In genomic region chr5:151146003-151146524, GRCh38 we compare ENCODE assay signal across 15 cellular contexts. TPM values are rescaled to one million over a fixed set of nuclear protein-coding genes. Genes with fewer than 3 reads are reported as not detected.
DNase-seq lines count a peak whose midpoint lies in the region; ATAC-seq and TF ChIP-seq lines count a peak whose summit lies in the region.
"Had no signal": no experiment of that assay in that cellular context is flagged by ENCODE, and none has a peak within 500 bp of the region (broad histone marks: within the 10 kb centered on the region; RNA-seq: fewer than 3 reads in every experiment).

No MANE protein-coding gene starts in this region.

- peak overlapping the region; percentile 94 for H3K27ac ChIP-seq in cardiac muscle cell
- H3K27ac ChIP-seq in liver (ENCODE audit: low read depth in 1 of 2, low read length in 2 of 2) = no peak overlapping the region
- no peak overlapping the region for H3K27ac ChIP-seq in neural progenitor cell
- H3K27ac ChIP-seq: gastroesophageal sphincter, RWPE1 had no signal

- no peaks in the 10 kb centered on the region for H3K27me3 Mint-ChIP-seq in activated T-helper 1 cell treated with anti-CD3 and anti-CD28 coated beads, Interleukin-12 subunit alpha, Interleukin-12 subunit beta, Interleukin-2, Interleukin-4 antibody, amounts not matched to agents 30 ng/mL and 10 ng/mL and 1 ng/mL, durations not matched to agents 14 hours and 24 hours and 36 hours (ENCODE audit: insufficient read depth)
- H3K27me3 Mint-ChIP-seq in neural progenitor cell (ENCODE audit: insufficient read depth, low read depth) = peaks cover 4% of the 10 kb centered on the region

- POLR2A ChIA-PET in GM10248 (lab: Yijun Ruan, JAX) = interaction anchor here (1.0 kb wide), 1 partner anchor 21 kb away, joined by 4 read pairs; no protein-coding TSS in a partner anchor

- no peak for TF ChIP-seq RAD21 in liver (IDR thresholded peaks at IDR 0.05)

- H3K4me1 ChIP-seq in cardiac muscle cell (ENCODE audit: low read depth) = peaks cover 60% of the 10 kb centered on the region
- peaks cover 8 to 18% (median 13%) of the 10 kb centered on the region in 4 donors for H3K4me1 ChIP-seq in liver (ENCODE audit: control insufficient read depth in 4 of 4, insufficient read depth in 4 of 4, low read length in 3 of 4)
- peaks cover 23% of the 10 kb centered on the region for H3K4me1 ChIP-seq in neural progenitor cell

- H3K4me2 ChIP-seq in neural progenitor cell = no peak overlapping the region

- TF ChIP-seq CTCF in cardiac muscle cell (IDR thresholded peaks at IDR 0.05; ENCODE audit: low read depth, low read length) = no peak
- TF ChIP-seq CTCF in liver (IDR thresholded peaks at IDR 0.05; ENCODE audit: low read depth, low read length, missing input control) = no peak
- no peak for TF ChIP-seq CTCF in GM10248 (IDR thresholded peaks at IDR 0.05; ENCODE audit: control extremely low read depth, extremely low read depth, low read depth, missing control alignments)
- TF ChIP-seq CTCF in GM10266 (IDR thresholded peaks at IDR 0.05; ENCODE audit: control insufficient read depth, insufficient read depth, low read depth, missing control alignments) = no peak
- no peak for TF ChIP-seq CTCF in neural progenitor cell (IDR thresholded peaks at IDR 0.05)

- H3F3A ChIP-seq in neural progenitor cell (ENCODE audit: low read depth) = no peaks in the 10 kb centered on the region

- H3K79me2 ChIP-seq in neural progenitor cell (ENCODE audit: low read depth) = no peaks in the 10 kb centered on the region

- peaks cover 26% of the 10 kb centered on the region for H3K36me3 ChIP-seq in cardiac muscle cell
- H3K36me3 ChIP-seq in liver (ENCODE audit: control insufficient read depth in 4 of 4, insufficient read depth in 3 of 4, low read depth in 1 of 4, low read length in 3 of 4) = peaks cover 6 to 24% (median 10%) of the 10 kb centered on the region in 4 donors
- H3K36me3 ChIP-seq in neural progenitor cell = no peaks in the 10 kb centered on the region

- H3K9me3 ChIP-seq in cardiac muscle cell (ENCODE audit: low read depth) = no peaks in the 10 kb centered on the region
- no peaks in the 10 kb centered on the region for H3K9me3 ChIP-seq in liver (ENCODE audit: control insufficient read depth in 4 of 4, low read length in 3 of 4)
- H3K9me3 ChIP-seq in neural progenitor cell (ENCODE audit: low read depth) = no peaks in the 10 kb centered on the region
- H3K9me3 ChIP-seq: gastroesophageal sphincter had no signal

- intact Hi-C loops in left ventricle myocardium superior (cut with micrococcal nuclease) = no loop called here
- intact Hi-C loops in activated T-helper 1 cell treated with anti-CD3 and anti-CD28 coated beads, Interleukin-12 subunit alpha, Interleukin-12 subunit beta, Interleukin-2, Interleukin-4 antibody, amounts not matched to agents 30 ng/mL and 10 ng/mL and 1 ng/mL, durations not matched to agents 14 hours and 24 hours and 36 hours (cut with micrococcal nuclease) = no loop called here

- no peak overlapping the region for H2AFZ ChIP-seq in neural progenitor cell (replicated peaks)

- no peak for ATAC-seq in left ventricle myocardium superior
- ATAC-seq: gastroesophageal sphincter had no signal

- H3K4me3 Mint-ChIP-seq in activated T-helper 1 cell treated with anti-CD3 and anti-CD28 coated beads, Interleukin-12 subunit alpha, Interleukin-12 subunit beta, Interleukin-2, Interleukin-4 antibody, amounts not matched to agents 30 ng/mL and 10 ng/mL and 1 ng/mL, durations not matched to agents 14 hours and 24 hours and 36 hours = no peak overlapping the region
- no peak overlapping the region for H3K4me3 Mint-ChIP-seq in neural progenitor cell
- H3K4me3 Mint-ChIP-seq: H9 had no signal

- peaks cover 58% of the 10 kb centered on the region for H3K36me3 Mint-ChIP-seq in activated T-helper 1 cell treated with anti-CD3 and anti-CD28 coated beads, Interleukin-12 subunit alpha, Interleukin-12 subunit beta, Interleukin-2, Interleukin-4 antibody, amounts not matched to agents 30 ng/mL and 10 ng/mL and 1 ng/mL, durations not matched to agents 14 hours and 24 hours and 36 hours (ENCODE audit: low read depth)
- peaks cover 18% of the 10 kb centered on the region for H3K36me3 Mint-ChIP-seq in neural progenitor cell

- H3K9me3 Mint-ChIP-seq in activated T-helper 1 cell treated with anti-CD3 and anti-CD28 coated beads, Interleukin-12 subunit alpha, Interleukin-12 subunit beta, Interleukin-2, Interleukin-4 antibody, amounts not matched to agents 30 ng/mL and 10 ng/mL and 1 ng/mL, durations not matched to agents 14 hours and 24 hours and 36 hours = no peaks in the 10 kb centered on the region
- no peaks in the 10 kb centered on the region for H3K9me3 Mint-ChIP-seq in neural progenitor cell
- H3K9me3 Mint-ChIP-seq: H9 had no signal

- no peak overlapping the region for H3K9ac ChIP-seq in liver (ENCODE audit: low read depth in 1 of 2, low read length in 2 of 2)
- no peak overlapping the region for H3K9ac ChIP-seq in neural progenitor cell

- H3K27me3 ChIP-seq in cardiac muscle cell = no peaks in the 10 kb centered on the region
- no peaks in the 10 kb centered on the region for H3K27me3 ChIP-seq in liver (ENCODE audit: control insufficient read depth in 4 of 4, insufficient read depth in 4 of 4, low read length in 3 of 4)
- H3K27me3 ChIP-seq in neural progenitor cell = no peaks in the 10 kb centered on the region
- H3K27me3 ChIP-seq: gastroesophageal sphincter had no signal

- H4K20me1 ChIP-seq in neural progenitor cell (ENCODE audit: low read depth) = peaks cover 14% of the 10 kb centered on the region

- peaks cover 92% of the 10 kb centered on the region for H3K4me1 Mint-ChIP-seq in activated T-helper 1 cell treated with anti-CD3 and anti-CD28 coated beads, Interleukin-12 subunit alpha, Interleukin-12 subunit beta, Interleukin-2, Interleukin-4 antibody, amounts not matched to agents 30 ng/mL and 10 ng/mL and 1 ng/mL, durations not matched to agents 14 hours and 24 hours and 36 hours (ENCODE audit: low read depth)
- peaks cover 51% of the 10 kb centered on the region for H3K4me1 Mint-ChIP-seq in neural progenitor cell

- CTCF ChIA-PET in GM10248 (lab: Yijun Ruan, JAX) = interaction anchor here (0.8 to 13.7 kb wide), 11 partner anchors 9 to 602 kb away, joined by 3 to 221 read pairs (median 7); partner anchors contain the start of gene ANXA6

- DNase-seq in cardiac muscle cell (ENCODE audit: low read depth in 1 of 2, low spot score in 1 of 2) = no peak
- DNase-seq in left ventricle myocardium superior = no peak
- DNase-seq in activated T-helper 1 cell treated with anti-CD3 and anti-CD28 coated beads, Interleukin-12 subunit alpha, Interleukin-12 subunit beta, Interleukin-2, Interleukin-4 antibody, amounts not matched to agents 30 ng/mL and 10 ng/mL and 1 ng/mL, durations not matched to agents 14 hours and 24 hours and 36 hours (ENCODE audit: low spot score) = no peak
- no peak for DNase-seq in GM10248 (ENCODE audit: extremely low spot score)
- DNase-seq in NCI-H524 treated with DMSO at 0.1 percent for 48 hours (lab: John Stamatoyannopoulos, UW) = no peak
- no peak for DNase-seq in GM10266 (ENCODE audit: extremely low spot score)
- no peak for DNase-seq in neural progenitor cell (ENCODE audit: low spot score)
- DNase-seq: activated CD4-positive, alpha-beta T cell treated with anti-CD3 and anti-CD28 coated beads, Interleukin-2, amount 50 U/mL, for 48 hours; H9; NCI-H1092 treated with DMSO at 0.1 percent for 48 hours; stimulated activated CD4-positive, alpha-beta T cell treated with anti-CD3 and anti-CD28 coated beads, Interleukin-4, amount 100 ng/mL, for 24 hours; trophoblast cell had no signal

- H3K27ac Mint-ChIP-seq in activated T-helper 1 cell treated with anti-CD3 and anti-CD28 coated beads, Interleukin-12 subunit alpha, Interleukin-12 subunit beta, Interleukin-2, Interleukin-4 antibody, amounts not matched to agents 30 ng/mL and 10 ng/mL and 1 ng/mL, durations not matched to agents 14 hours and 24 hours and 36 hours = peak overlapping the region; percentile 55
- no peak overlapping the region for H3K27ac Mint-ChIP-seq in neural progenitor cell

- H3K4me3 ChIP-seq in cardiac muscle cell (no peak overlapping the region), liver (ENCODE audit: low read depth in 1 of 3, low read length in 3 of 3) (no peak overlapping the region), neural progenitor cell (no peak overlapping the region)
- H3K4me3 ChIP-seq: gastroesophageal sphincter had no signal

TF ChIP-seq in liver, 16 proteins besides CTCF, POLR2A, EP300 and RAD21:
- TF ChIP-seq HNF4A (conservative IDR thresholded peaks at IDR 0.05) = peak; percentile 28 to 48
- no peak for TF ChIP-seq FOXA2 (IDR thresholded peaks at IDR 0.05)
- TF ChIP-seq NR2F2 (IDR thresholded peaks at IDR 0.05) = peak; percentile 27

RNA-seq across cellular contexts. Expression of gene ANXA6, which starts 11.5 kb away (rescaled TPM):
- total RNA-seq in cardiac muscle cell (628 and 658 TPM in 2 replicates), left ventricle myocardium superior (214 TPM), liver (100 to 1,000 TPM; 137 to 215 TPM), neural progenitor cell (ENCODE audit: low replicate concordance) (95.0 and 97.6 TPM in 2 replicates)
- polyA plus RNA-seq in cardiac muscle cell (404 and 448 TPM in 2 replicates), liver (100 to 1,000 TPM in 1 of 2 donors, 10 to 100 TPM in 1; 52.7 to 116 TPM)
- 286 and 301 TPM in 2 replicates for total RNA-seq in activated T-helper 1 cell treated with anti-CD3 and anti-CD28 coated beads, Interleukin-12 subunit alpha, Interleukin-12 subunit beta, Interleukin-2, Interleukin-4 antibody, amounts not matched to agents 30 ng/mL and 10 ng/mL and 1 ng/mL, durations not matched to agents 14 hours and 24 hours and 36 hours
